ENCODE assay signal across 16 cellular contexts in genomic region chr3:154023148-154023547, GRCh38.
DNase-seq lines count a peak whose midpoint lies in the region; ATAC-seq and TF ChIP-seq lines count a peak whose summit lies in the region.
"Had no signal": no experiment of that assay in that cellular context is flagged by ENCODE, and none has a peak within 500 bp of the region (broad histone marks: within the 10 kb centered on the region; RNA-seq: fewer than 3 reads in every experiment).

No MANE protein-coding gene starts in this region.

- H3K27ac Mint-ChIP-seq in brain (peak overlapping the region in 3 of 5 experiments; percentile 13 to 39 (median 19)), progenitor cell of endocrine pancreas (peak overlapping the region; percentile 76)
- no peak overlapping the region for H3K27ac Mint-ChIP-seq in stimulated activated effector memory CD8-positive, alpha-beta T cell treated with anti-CD3 and anti-CD28 coated beads, Interleukin-12 subunit alpha, Interleukin-12 subunit beta, amount 100 ng/mL, for 72 hours
- H3K27ac Mint-ChIP-seq: stimulated activated naive CD8-positive, alpha-beta T cell treated with anti-CD3 and anti-CD28 coated beads, Interleukin-15, Interleukin-2, amounts not matched to agents 100 ng/mL and 50 ng/mL, for 24 hours; T-helper 17 cell had no signal

- H3K27me3 Mint-ChIP-seq in brain: no peaks in the 10 kb centered on the region
- H3K27me3 Mint-ChIP-seq in progenitor cell of endocrine pancreas: no peaks in the 10 kb centered on the region

- in situ Hi-C loops in Caki2 (cut with HindIII; ENCODE audit: low pct_unique_long_range_greater_than_20kb, low sequenced_read_pairs): no loop called here
- in situ Hi-C loops in KBM-7 (cut with MboI; ENCODE audit: low pct_unique_long_range_greater_than_20kb, low sequenced_read_pairs): no loop called here

- ATAC-seq in SK-N-SH treated with all-trans-retinoic acid at 6 μM for 48 hours: no peak
- no peak for ATAC-seq in stimulated activated effector memory CD8-positive, alpha-beta T cell treated with anti-CD3 and anti-CD28 coated beads, Interleukin-12 subunit alpha, Interleukin-12 subunit beta, amount 100 ng/mL, for 72 hours
- ATAC-seq: heart left ventricle, Right ventricle myocardium inferior, T-helper 17 cell had no signal

- DNase-seq in Caki2 (ENCODE audit: low read depth): peak; percentile 83
- DNase-seq in kidney glomerular epithelial cell (lab: John Stamatoyannopoulos, UW): peak; percentile 87
- DNase-seq in progenitor cell of endocrine pancreas (ENCODE audit: low spot score, unreplicated experiment): no peak
- DNase-seq in stimulated activated effector memory CD8-positive, alpha-beta T cell treated with anti-CD3 and anti-CD28 coated beads, Interleukin-12 subunit alpha, Interleukin-12 subunit beta, amount 100 ng/mL, for 72 hours (ENCODE audit: low spot score in 2 of 2): no peak
- DNase-seq in cerebellar cortex (ENCODE audit: low spot score): no peak
- no peak for DNase-seq in KBM-7
- DNase-seq: activated CD4-positive, CD25-positive, alpha-beta regulatory T cell; COR-L47; heart left ventricle; Kasumi-1; NCI-H1417 treated with DMSO at 0.1 percent for 48 hours; T-helper 17 cell had no signal

- H3K4me1 Mint-ChIP-seq in brain: peaks cover 16% of the 10 kb centered on the region
- H3K4me1 Mint-ChIP-seq in progenitor cell of endocrine pancreas (ENCODE audit: low read depth): peaks cover 15% of the 10 kb centered on the region
- no peaks in the 10 kb centered on the region for H3K4me1 Mint-ChIP-seq in stimulated activated effector memory CD8-positive, alpha-beta T cell treated with anti-CD3 and anti-CD28 coated beads, Interleukin-12 subunit alpha, Interleukin-12 subunit beta, amount 100 ng/mL, for 72 hours

- peaks cover 0 to 12% (median 0%) of the 10 kb centered on the region in 5 experiments for H3K9me3 Mint-ChIP-seq in brain
- peaks cover 7% of the 10 kb centered on the region for H3K9me3 Mint-ChIP-seq in progenitor cell of endocrine pancreas (ENCODE audit: low read depth)
- H3K9me3 Mint-ChIP-seq in stimulated activated effector memory CD8-positive, alpha-beta T cell treated with anti-CD3 and anti-CD28 coated beads, Interleukin-12 subunit alpha, Interleukin-12 subunit beta, amount 100 ng/mL, for 72 hours: no peaks in the 10 kb centered on the region
- H3K9me3 Mint-ChIP-seq: stimulated activated naive CD8-positive, alpha-beta T cell treated with anti-CD3 and anti-CD28 coated beads, Interleukin-15, Interleukin-2, amounts not matched to agents 100 ng/mL and 50 ng/mL, for 24 hours had no signal

- H3K36me3 Mint-ChIP-seq in brain: no peaks in the 10 kb centered on the region
- H3K36me3 Mint-ChIP-seq in progenitor cell of endocrine pancreas (ENCODE audit: insufficient read depth): no peaks in the 10 kb centered on the region
- no peaks in the 10 kb centered on the region for H3K36me3 Mint-ChIP-seq in stimulated activated effector memory CD8-positive, alpha-beta T cell treated with anti-CD3 and anti-CD28 coated beads, Interleukin-12 subunit alpha, Interleukin-12 subunit beta, amount 100 ng/mL, for 72 hours

- TF ChIP-seq CTCF in brain (conservative IDR thresholded peaks at IDR 0.05): no peak
- no peak for TF ChIP-seq CTCF in progenitor cell of endocrine pancreas (IDR thresholded peaks at IDR 0.05; ENCODE audit: unreplicated experiment)

- H3K4me3 Mint-ChIP-seq in brain (peak overlapping the region in 1 of 5 experiments; percentile 36), progenitor cell of endocrine pancreas (ENCODE audit: low read depth) (no peak overlapping the region)
- H3K4me3 Mint-ChIP-seq in stimulated activated effector memory CD8-positive, alpha-beta T cell treated with anti-CD3 and anti-CD28 coated beads, Interleukin-12 subunit alpha, Interleukin-12 subunit beta, amount 100 ng/mL, for 72 hours: no peak overlapping the region
- H3K4me3 Mint-ChIP-seq: stimulated activated naive CD8-positive, alpha-beta T cell treated with anti-CD3 and anti-CD28 coated beads, Interleukin-15, Interleukin-2, amounts not matched to agents 100 ng/mL and 50 ng/mL, for 24 hours; T-helper 17 cell had no signal

TF ChIP-seq in SK-N-SH treated with all-trans-retinoic acid at 6 μM for 48 hours, 23 proteins besides CTCF, POLR2A, EP300 and RAD21:
- no peak for TF ChIP-seq ZFP30 (CRISPR knock-in tag; IDR thresholded peaks at IDR 0.05)
- TF ChIP-seq RARB (CRISPR knock-in tag; IDR thresholded peaks at IDR 0.05): no peak
- TF ChIP-seq TOX (CRISPR knock-in tag; IDR thresholded peaks at IDR 0.05; ENCODE audit: borderline replicate concordance): no peak
- TF ChIP-seq ISL1 (CRISPR knock-in tag; IDR thresholded peaks at IDR 0.05): no peak

Comparison
In these comparisons a context has a peak if more than half of its experiments do, and no peak if none do; other contexts are left out.
1. DNase-seq: peak in Caki2 (single experiment) and kidney glomerular epithelial cell (single experiment); none in progenitor cell of endocrine pancreas (single experiment), stimulated activated effector memory CD8-positive, alpha-beta T cell treated with anti-CD3 and anti-CD28 coated beads, Interleukin-12 subunit alpha, Interleukin-12 subunit beta, amount 100 ng/mL, for 72 hours (0 of 2), cerebellar cortex (single experiment) and KBM-7 (single experiment).